Comparison of ENCODE assay signal across 9 cellular contexts in the genomic region with DNA sequence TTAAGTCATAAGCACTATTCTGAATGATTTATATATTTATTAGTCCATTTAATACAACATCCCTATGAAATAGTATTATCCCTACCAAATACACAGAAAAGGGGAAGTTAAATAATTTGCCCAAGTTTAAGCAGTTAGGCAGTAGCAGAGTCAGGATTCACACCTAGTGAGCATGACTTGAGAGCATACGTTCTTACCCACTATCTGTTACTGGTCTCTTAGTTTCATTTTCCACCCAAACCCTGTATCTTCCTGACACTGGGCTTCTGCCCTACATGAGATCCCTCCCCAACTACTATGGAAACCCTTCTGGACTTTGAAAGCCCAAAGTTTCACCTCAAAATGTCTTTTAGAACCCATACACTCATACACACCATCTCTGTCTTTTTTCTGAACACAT. TPM values are rescaled to one million over a fixed set of nuclear protein-coding genes. Genes with fewer than 3 reads are reported as not detected.
DNase-seq lines count a peak whose midpoint lies in the region; ATAC-seq and TF ChIP-seq lines count a peak whose summit lies in the region.
"Had no signal": no experiment of that assay in that cellular context is flagged by ENCODE, and none has a peak within 500 bp of the region (broad histone marks: within the 10 kb centered on the region; RNA-seq: fewer than 3 reads in every experiment).

No MANE protein-coding gene starts in this region.

- peaks cover 0 to 3% (median 0%) of the 10 kb centered on the region in 11 donors for H3K9me3 Mint-ChIP-seq in naive thymus-derived CD4-positive, alpha-beta T cell

- H3K36me3 Mint-ChIP-seq in naive thymus-derived CD4-positive, alpha-beta T cell = peaks cover 0 to 2% (median 0%) of the 10 kb centered on the region in 5 donors

- H3K4me1 ChIP-seq in MM.1S (ENCODE audit: low read length) = peaks cover 46% of the 10 kb centered on the region
- H3K4me1 ChIP-seq in naive thymus-derived CD4-positive, alpha-beta T cell (ENCODE audit: control insufficient read depth in 2 of 2, insufficient read depth in 2 of 2, low read length in 2 of 2) = peaks cover 18 to 23% of the 10 kb centered on the region in 2 donors
- peaks cover 5 to 7% of the 10 kb centered on the region in 2 donors for H3K4me1 ChIP-seq in neuronal stem cell (ENCODE audit: control insufficient read depth in 2 of 2, insufficient read depth in 1 of 2, low read depth in 1 of 2, low read length in 2 of 2)

- H3K4me3 ChIP-seq in MM.1S (ENCODE audit: low read length) (peak overlapping the region; percentile 38), neuronal stem cell (ENCODE audit: low read length in 2 of 2) (no peak overlapping the region)
- no peak overlapping the region for H3K4me3 ChIP-seq in naive thymus-derived CD4-positive, alpha-beta T cell (ENCODE audit: low read length)

- H3K23ac ChIP-seq in neuronal stem cell (ENCODE audit: low read depth, low read length, poor library complexity) = no peak overlapping the region

- CTCF ChIA-PET in naive thymus-derived CD4-positive, alpha-beta T cell (lab: Charles Lee) = interaction anchor here (1.0 kb wide), 2 partner anchors 46 to 51 kb away, joined by 3 read pairs; no protein-coding TSS in a partner anchor

- H3K4me1 Mint-ChIP-seq in naive thymus-derived CD4-positive, alpha-beta T cell = peaks cover 18 to 31% (median 22%) of the 10 kb centered on the region in 7 donors

- no peak overlapping the region for H3K4ac ChIP-seq in neuronal stem cell (ENCODE audit: low read length)

- no peak for TF ChIP-seq CTCF in MM.1S (IDR thresholded peaks at IDR 0.05; ENCODE audit: low read length)

- no peaks in the 10 kb centered on the region for H3K79me1 ChIP-seq in neuronal stem cell (ENCODE audit: low read depth, low read length)

- intact Hi-C loops in naive thymus-derived CD4-positive, alpha-beta T cell (cut with micrococcal nuclease) = loop anchor here in 1 of 2 donors (2.0 kb wide), 1 partner anchor 947 kb away; a partner anchor contains a TSS

- no peak overlapping the region for H2AK5ac ChIP-seq in neuronal stem cell (ENCODE audit: low read depth, low read length)

- peaks cover 28% of the 10 kb centered on the region for H3K79me2 ChIP-seq in MM.1S (ENCODE audit: low read length)

- peak overlapping the region in 5 of 10 donors; percentile 4 to 57 (median 11) for H3K4me3 Mint-ChIP-seq in naive thymus-derived CD4-positive, alpha-beta T cell

- no peak overlapping the region for H2BK120ac ChIP-seq in neuronal stem cell (ENCODE audit: low read depth, low read length)

- no peaks in the 10 kb centered on the region for H3K9me3 ChIP-seq in MM.1S (replicated peaks; ENCODE audit: insufficient read depth, low read length)
- H3K9me3 ChIP-seq in naive thymus-derived CD4-positive, alpha-beta T cell (ENCODE audit: control insufficient read depth in 2 of 3, low read length in 3 of 3) = no peaks in the 10 kb centered on the region
- no peaks in the 10 kb centered on the region for H3K9me3 ChIP-seq in neuronal stem cell (replicated peaks in 1 of 2; ENCODE audit: control insufficient read depth in 2 of 2, insufficient read depth in 1 of 2, low read depth in 1 of 2, low read length in 2 of 2)

- peak overlapping the region; percentile 72 for H3K4me2 ChIP-seq in MM.1S (ENCODE audit: low read depth, low read length)
- H3K4me2 ChIP-seq in neuronal stem cell (ENCODE audit: insufficient read depth, low read length, poor library complexity, severe bottlenecking) = no peak overlapping the region

- H4K20me1 ChIP-seq in MM.1S (ENCODE audit: insufficient read depth, low read length) = no peaks in the 10 kb centered on the region

- no peak overlapping the region for H4K8ac ChIP-seq in neuronal stem cell (ENCODE audit: low read depth, low read length)

- DNase-seq in MM.1S (peak; percentile 73), NCI-H1436 treated with DMSO at 0.1 percent for 48 hours (lab: John Stamatoyannopoulos, UW) (no peak), neuronal stem cell (ENCODE audit: low spot score) (no peak), GF-D8 (lab: John Stamatoyannopoulos, UW) (no peak)
- DNase-seq in naive thymus-derived CD4-positive, alpha-beta T cell = no peak
- DNase-seq in activated CD4-positive, alpha-beta T cell treated with anti-CD3 and anti-CD28 coated beads, Interleukin-2, amount 50 U/mL, for 48 hours = no peak

- no peaks in the 10 kb centered on the region for H3K9me2 ChIP-seq in MM.1S (replicated peaks; ENCODE audit: insufficient read depth, low read length)

- H3K27ac Mint-ChIP-seq in naive thymus-derived CD4-positive, alpha-beta T cell = peak overlapping the region in 5 of 9 donors; percentile 8 to 60 (median 25)

- POLR2A ChIA-PET in naive thymus-derived CD4-positive, alpha-beta T cell (lab: Charles Lee) = interaction anchor here (1.0 to 2.0 kb wide), 4 partner anchors 10 to 638 kb away, joined by 3 to 15 read pairs (median 3); no protein-coding TSS in a partner anchor

- ATAC-seq in GM18873 (IDR thresholded peaks at IDR 0.05; ENCODE audit: low FRiP score, unreplicated experiment) (peak; percentile 58), HG02623 (IDR thresholded peaks at IDR 0.05; ENCODE audit: unreplicated experiment) (peak; percentile 44)
- no peak for ATAC-seq in naive thymus-derived CD4-positive, alpha-beta T cell
- ATAC-seq: Panc1 had no signal

- H3K27me3 ChIP-seq in MM.1S (replicated peaks; ENCODE audit: insufficient read depth, low read length) (no peaks in the 10 kb centered on the region), neuronal stem cell (ENCODE audit: control insufficient read depth in 3 of 3, insufficient read depth in 3 of 3, low read depth in 1 of 3, low read length in 3 of 3) (peaks cover 0 to 29% (median 0%) of the 10 kb centered on the region in 3 experiments)
- no peaks in the 10 kb centered on the region for H3K27me3 ChIP-seq in naive thymus-derived CD4-positive, alpha-beta T cell (ENCODE audit: control insufficient read depth in 2 of 2, insufficient read depth in 2 of 2, low read length in 2 of 2)

- H4K91ac ChIP-seq in neuronal stem cell (ENCODE audit: low read depth, low read length, poor library complexity) = no peak overlapping the region

- H3K18ac ChIP-seq in neuronal stem cell (ENCODE audit: low read length) = no peak overlapping the region

- H2AFZ ChIP-seq in MM.1S (ENCODE audit: low read length) (no peak overlapping the region), neuronal stem cell (ENCODE audit: low read length) (no peak overlapping the region)

- WGBS in neuronal stem cell (ENCODE audit: extremely low coverage in 2 of 2, insufficient read length in 2 of 2, insufficient replicate concordance in 1 of 2), 2 donors = no CpG with 5 or more reads among the region's 1 CpG

- no peak overlapping the region for H2BK15ac ChIP-seq in neuronal stem cell (ENCODE audit: low read length)

- H2BK5ac ChIP-seq in neuronal stem cell (ENCODE audit: low read length) = no peak overlapping the region

- peak overlapping the region; percentile 43; the same call in 1 of the 2 replicates for H3K9ac ChIP-seq in MM.1S (ENCODE audit: low read length)
- no peak overlapping the region for H3K9ac ChIP-seq in neuronal stem cell (ENCODE audit: low read depth, low read length, poor library complexity)

- H3K27ac ChIP-seq in MM.1S (ENCODE audit: low read length) (peak overlapping the region; percentile 94), neuronal stem cell (replicated peaks; ENCODE audit: low read length) (no peak overlapping the region)
- H3K27ac ChIP-seq in naive thymus-derived CD4-positive, alpha-beta T cell (ENCODE audit: low read depth, low read length) = no peak overlapping the region

- H3F3A ChIP-seq in MM.1S (ENCODE audit: insufficient read depth, low read length) = peaks cover 42% of the 10 kb centered on the region

- H3K27me3 Mint-ChIP-seq in naive thymus-derived CD4-positive, alpha-beta T cell = peaks cover 0 to 23% (median 0%) of the 10 kb centered on the region in 5 donors

- H3K36me3 ChIP-seq in MM.1S (replicated peaks; ENCODE audit: insufficient read depth, low read length) (no peaks in the 10 kb centered on the region), neuronal stem cell (replicated peaks in 1 of 2; ENCODE audit: control insufficient read depth in 2 of 2, insufficient read depth in 2 of 2, low read length in 2 of 2) (no peaks in the 10 kb centered on the region)
- peaks cover 0 to 6% (median 0%) of the 10 kb centered on the region in 3 experiments for H3K36me3 ChIP-seq in naive thymus-derived CD4-positive, alpha-beta T cell (ENCODE audit: control insufficient read depth in 2 of 3, insufficient read depth in 3 of 3, low read length in 3 of 3)

- H3K14ac ChIP-seq in neuronal stem cell (ENCODE audit: low read length) = no peak overlapping the region

- H2BK12ac ChIP-seq in neuronal stem cell (ENCODE audit: low read length) = no peak overlapping the region

RNA-seq across cellular contexts. Expression of a gene that starts 4.4 kb away (rescaled TPM):
- total RNA-seq in naive thymus-derived CD4-positive, alpha-beta T cell = 100 to 1,000 TPM in 2 of 5 experiments, 10 to 100 TPM in 3; 35.1 to 117 (median 95.7) TPM
- 1 to 10 TPM; 8.3 to 9.3 TPM for polyA plus RNA-seq in naive thymus-derived CD4-positive, alpha-beta T cell
- polyA plus RNA-seq in neuronal stem cell (2013, experiment 1 of 2) = 11.2 TPM
- 11.9 TPM for polyA plus RNA-seq in neuronal stem cell (2013, experiment 2 of 2)
